Comparison of ENCODE assay signal across 15 cellular contexts in the genomic region with DNA sequence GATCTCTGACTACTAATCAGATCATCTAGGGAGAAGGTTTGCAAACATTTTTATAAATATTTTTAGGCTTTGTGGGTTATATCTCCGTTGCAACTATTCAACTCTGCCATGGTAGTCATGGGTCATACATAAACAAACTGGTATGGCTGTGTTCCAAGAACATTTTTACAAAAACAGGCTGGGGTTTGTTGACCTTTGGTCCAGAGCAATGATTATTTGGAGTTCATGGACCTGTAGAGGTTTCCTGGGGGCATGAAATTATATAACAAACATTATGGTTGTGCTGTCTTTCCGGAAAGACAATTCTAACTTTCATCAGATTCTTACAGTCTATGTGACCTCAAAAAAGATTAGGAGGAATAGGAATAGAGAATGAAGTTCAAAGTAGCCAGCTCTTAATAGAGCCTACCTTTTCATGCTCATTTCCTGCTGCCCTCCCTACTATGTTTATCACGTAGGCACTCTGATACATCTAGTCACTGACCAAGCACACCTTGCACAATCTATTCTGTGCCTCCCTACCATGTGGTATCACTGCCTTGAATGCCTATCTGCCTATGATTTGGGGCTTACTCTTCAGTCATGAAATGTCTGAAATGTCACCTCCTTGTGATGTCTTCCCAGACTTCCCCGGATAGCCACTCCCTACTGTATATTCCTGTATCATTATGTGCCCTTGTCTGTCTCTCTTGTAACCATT.
A peak's percentile ranks its signal among the peaks of the same experiment; 100 is the strongest.
DNase-seq lines count a peak whose midpoint lies in the region; ATAC-seq and FAIRE-seq lines count a peak whose summit lies in the region.
"Had no signal": no experiment of that assay in that cellular context is flagged by ENCODE, and none has a peak within 500 bp of the region (broad histone marks: within the 10 kb centered on the region; RNA-seq: fewer than 3 reads in every experiment).

No MANE protein-coding gene starts in this region.

- no peaks in the 10 kb centered on the region for H3K27me3 ChIP-seq in small intestine (ENCODE audit: control insufficient read depth in 2 of 2, insufficient read depth in 2 of 2, low read length in 2 of 2)

- FAIRE-seq in small intestine (lab: Jason Lieb, UNC), result no peak

- no peaks in the 10 kb centered on the region for H3K9me3 ChIP-seq in small intestine (ENCODE audit: control insufficient read depth, low read depth)

- 17 to 55% (median 18%) methylated on average over 4 of the region's 4 CpGs for WGBS in small intestine, 3 donors

- ATAC-seq in GM19035 (IDR thresholded peaks at IDR 0.05; ENCODE audit: unreplicated experiment) (no peak), HG03521 (IDR thresholded peaks at IDR 0.05; ENCODE audit: unreplicated experiment) (no peak)
- ATAC-seq: effector memory CD8-positive, alpha-beta T cell; T-helper 17 cell had no signal

- no peaks in the 10 kb centered on the region for H3K4me1 ChIP-seq in small intestine (ENCODE audit: control insufficient read depth in 2 of 2, insufficient read depth in 1 of 2, low read depth in 1 of 2, low read length in 1 of 2)

- no peak overlapping the region for H3K27ac ChIP-seq in small intestine (ENCODE audit: low read depth in 1 of 2, low read length in 1 of 2)

- no peak overlapping the region for H3K4me3 ChIP-seq in small intestine (ENCODE audit: low read depth in 1 of 2, low read length in 2 of 2)

- no peaks in the 10 kb centered on the region for H3K36me3 ChIP-seq in small intestine (ENCODE audit: control insufficient read depth in 2 of 2, insufficient read depth in 2 of 2, low read length in 2 of 2)

- DNase-seq in DMS153 (lab: John Stamatoyannopoulos, UW), result peak; percentile 4
- no peak for DNase-seq in DMS153 treated with DMSO at 0.1 percent for 48 hours (lab: John Stamatoyannopoulos, UW; ENCODE audit: unreplicated experiment)
- peak; percentile 41 for DNase-seq in brain pericyte (ENCODE audit: low read depth, low spot score)
- DNase-seq in iris pigment epithelial cell (ENCODE audit: low read depth), result peak; percentile 86
- DNase-seq in small intestine, result peak; percentile 63
- DNase-seq in T-helper 2 cell, result no peak
- DNase-seq: activated CD4-positive, alpha-beta T cell treated with anti-CD3 and anti-CD28 coated beads, Interleukin-2, amount 50 U/mL, for 4 hours; effector memory CD8-positive, alpha-beta T cell; NCI-H1417 treated with DMSO at 0.1 percent for 48 hours; NCI-H510A treated with DMSO at 0.1 percent for 48 hours; RPMI8226; stimulated activated CD4-positive, alpha-beta T cell treated with anti-CD3 and anti-CD28 coated beads, Interleukin-15, amount 100 ng/mL, for 24 hours; T-helper 17 cell had no signal

Comparison
In these comparisons a context has a peak if more than half of its experiments do, and no peak if none do; other contexts are left out.
1. DNase-seq: peak in DMS153 (single experiment), brain pericyte (single experiment), iris pigment epithelial cell (single experiment) and small intestine (single experiment); none in DMS153 treated with DMSO at 0.1 percent for 48 hours (single experiment) and T-helper 2 cell (0 of 5).